Comparison of ENCODE assay signal across 1 cellular context in the genomic region with DNA sequence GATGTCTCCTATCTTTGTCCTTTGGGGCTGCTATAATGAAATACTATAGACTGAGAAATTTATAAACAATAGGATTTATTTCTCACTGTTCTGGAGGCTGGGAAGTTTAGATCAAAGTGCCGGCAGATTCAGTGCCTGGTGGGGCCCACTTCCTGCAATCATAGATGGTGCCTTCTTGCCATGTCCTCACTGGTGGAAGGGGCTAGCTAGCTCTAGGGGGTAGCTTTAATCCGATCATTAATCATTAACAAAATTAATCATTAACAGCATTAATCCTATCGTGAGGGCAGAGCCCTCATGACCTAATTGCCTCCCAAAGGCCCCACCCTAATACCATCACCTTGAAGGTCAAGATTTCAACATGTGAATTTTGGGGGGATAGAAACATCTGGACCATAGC.
TF ChIP-seq lines count a peak whose summit lies in the region.

No MANE protein-coding gene starts in this region.

TF ChIP-seq in HepG2, 621 proteins besides CTCF, POLR2A, EP300 and RAD21 (continued from another document and continues in another):
- TF ChIP-seq HDAC2 (CRISPR knock-in tag; IDR thresholded peaks at IDR 0.05) (no peak), PBX2 (CRISPR knock-in tag; IDR thresholded peaks at IDR 0.05) (no peak), ZNF552 (CRISPR knock-in tag; IDR thresholded peaks at IDR 0.05; ENCODE audit: borderline replicate concordance) (no peak), AGO2 (optimal IDR thresholded peaks at IDR 0.05; ENCODE audit: low read depth, low read length) (no peak), NFE2L2 (IDR thresholded peaks at IDR 0.05; ENCODE audit: low read length) (no peak), SOX6 (IDR thresholded peaks at IDR 0.05) (no peak), SOX6 (CRISPR knock-in tag; IDR thresholded peaks at IDR 0.05) (0 out of 2 replicates have a peak, but pooled peaks have one; percentile 7), ZNF562 (CRISPR knock-in tag; IDR thresholded peaks at IDR 0.05; ENCODE audit: borderline replicate concordance) (no peak), HES4 (CRISPR knock-in tag; IDR thresholded peaks at IDR 0.05; ENCODE audit: borderline replicate concordance) (no peak), ZNF792 (CRISPR knock-in tag; IDR thresholded peaks at IDR 0.05) (no peak), ZNF768 (CRISPR knock-in tag; IDR thresholded peaks at IDR 0.05) (no peak), XRCC5 (optimal IDR thresholded peaks at IDR 0.05; ENCODE audit: low read length) (no peak), SP4 (CRISPR knock-in tag; IDR thresholded peaks at IDR 0.05) (no peak), ISX (CRISPR knock-in tag; conservative IDR thresholded peaks at IDR 0.05) (no peak), ZIK1 (CRISPR knock-in tag; IDR thresholded peaks at IDR 0.05; ENCODE audit: borderline replicate concordance, low read depth) (no peak), ZNF746 (CRISPR knock-in tag; IDR thresholded peaks at IDR 0.05) (no peak), ZNF883 (CRISPR knock-in tag; IDR thresholded peaks at IDR 0.05; ENCODE audit: not compliant biosample characterization) (no peak), ZNF615 (CRISPR knock-in tag; IDR thresholded peaks at IDR 0.05; ENCODE audit: borderline replicate concordance) (no peak), ARNT2 (CRISPR knock-in tag; IDR thresholded peaks at IDR 0.05; ENCODE audit: low read depth) (no peak), FOXA1 (IDR thresholded peaks at IDR 0.05) (no peak), FOXA1 (CRISPR knock-in tag; IDR thresholded peaks at IDR 0.05) (no peak), LCORL (IDR thresholded peaks at IDR 0.05) (no peak), LCORL (CRISPR knock-in tag; IDR thresholded peaks at IDR 0.05) (no peak), ZNF660 (CRISPR knock-in tag; IDR thresholded peaks at IDR 0.05; ENCODE audit: borderline replicate concordance, low read depth) (no peak), ZNF549 (CRISPR knock-in tag; IDR thresholded peaks at IDR 0.05) (no peak), HNF1A (IDR thresholded peaks at IDR 0.05; ENCODE audit: low read depth) (peak; percentile 80), HNF1A (CRISPR knock-in tag; IDR thresholded peaks at IDR 0.05; ENCODE audit: borderline replicate concordance) (peak; percentile 65; the same call in 1 of the 2 replicates), ETV5 (CRISPR knock-in tag; IDR thresholded peaks at IDR 0.05; ENCODE audit: borderline replicate concordance) (peak; percentile 42; the same call in 1 of the 2 replicates), HINFP (CRISPR knock-in tag; IDR thresholded peaks at IDR 0.05; ENCODE audit: low read depth) (no peak), SIX4 (CRISPR knock-in tag; IDR thresholded peaks at IDR 0.05) (no peak), ZNF260 (CRISPR knock-in tag; IDR thresholded peaks at IDR 0.05; ENCODE audit: borderline replicate concordance, low read depth) (no peak), BRCA1 (CRISPR knock-in tag; IDR thresholded peaks at IDR 0.05) (no peak), FOSL1 (CRISPR knock-in tag; IDR thresholded peaks at IDR 0.05; ENCODE audit: borderline replicate concordance) (no peak), IKZF5 (CRISPR knock-in tag; IDR thresholded peaks at IDR 0.05) (no peak), ZNF20 (CRISPR knock-in tag; IDR thresholded peaks at IDR 0.05) (no peak), SMYD3 (CRISPR knock-in tag; IDR thresholded peaks at IDR 0.05) (no peak), ZNF530 (CRISPR knock-in tag; IDR thresholded peaks at IDR 0.05; ENCODE audit: low read depth) (no peak)
- TF ChIP-seq, protein P1, sequence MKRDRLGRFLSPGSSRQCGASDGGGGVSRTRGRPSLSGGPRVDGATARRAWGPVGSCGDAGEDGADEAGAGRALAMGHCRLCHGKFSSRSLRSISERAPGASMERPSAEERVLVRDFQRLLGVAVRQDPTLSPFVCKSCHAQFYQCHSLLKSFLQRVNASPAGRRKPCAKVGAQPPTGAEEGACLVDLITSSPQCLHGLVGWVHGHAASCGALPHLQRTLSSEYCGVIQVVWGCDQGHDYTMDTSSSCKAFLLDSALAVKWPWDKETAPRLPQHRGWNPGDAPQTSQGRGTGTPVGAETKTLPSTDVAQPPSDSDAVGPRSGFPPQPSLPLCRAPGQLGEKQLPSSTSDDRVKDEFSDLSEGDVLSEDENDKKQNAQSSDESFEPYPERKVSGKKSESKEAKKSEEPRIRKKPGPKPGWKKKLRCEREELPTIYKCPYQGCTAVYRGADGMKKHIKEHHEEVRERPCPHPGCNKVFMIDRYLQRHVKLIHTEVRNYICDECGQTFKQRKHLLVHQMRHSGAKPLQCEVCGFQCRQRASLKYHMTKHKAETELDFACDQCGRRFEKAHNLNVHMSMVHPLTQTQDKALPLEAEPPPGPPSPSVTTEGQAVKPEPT (CRISPR knock-in tag; IDR thresholded peaks at IDR 0.05; ENCODE audit: low read depth), result no peak
- TF ChIP-seq, protein P2, sequence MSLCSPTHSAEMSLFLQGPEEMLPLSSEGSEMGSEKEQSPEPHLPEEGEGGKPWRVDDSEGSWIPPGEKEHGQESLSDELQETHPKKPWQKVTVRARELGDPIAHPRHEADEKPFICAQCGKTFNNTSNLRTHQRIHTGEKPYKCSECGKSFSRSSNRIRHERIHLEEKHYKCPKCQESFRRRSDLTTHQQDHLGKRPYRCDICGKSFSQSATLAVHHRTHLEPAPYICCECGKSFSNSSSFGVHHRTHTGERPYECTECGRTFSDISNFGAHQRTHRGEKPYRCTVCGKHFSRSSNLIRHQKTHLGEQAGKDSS (CRISPR knock-in tag; IDR thresholded peaks at IDR 0.05; ENCODE audit: borderline replicate concordance, low read depth), result no peak
- TF ChIP-seq, protein P3, sequence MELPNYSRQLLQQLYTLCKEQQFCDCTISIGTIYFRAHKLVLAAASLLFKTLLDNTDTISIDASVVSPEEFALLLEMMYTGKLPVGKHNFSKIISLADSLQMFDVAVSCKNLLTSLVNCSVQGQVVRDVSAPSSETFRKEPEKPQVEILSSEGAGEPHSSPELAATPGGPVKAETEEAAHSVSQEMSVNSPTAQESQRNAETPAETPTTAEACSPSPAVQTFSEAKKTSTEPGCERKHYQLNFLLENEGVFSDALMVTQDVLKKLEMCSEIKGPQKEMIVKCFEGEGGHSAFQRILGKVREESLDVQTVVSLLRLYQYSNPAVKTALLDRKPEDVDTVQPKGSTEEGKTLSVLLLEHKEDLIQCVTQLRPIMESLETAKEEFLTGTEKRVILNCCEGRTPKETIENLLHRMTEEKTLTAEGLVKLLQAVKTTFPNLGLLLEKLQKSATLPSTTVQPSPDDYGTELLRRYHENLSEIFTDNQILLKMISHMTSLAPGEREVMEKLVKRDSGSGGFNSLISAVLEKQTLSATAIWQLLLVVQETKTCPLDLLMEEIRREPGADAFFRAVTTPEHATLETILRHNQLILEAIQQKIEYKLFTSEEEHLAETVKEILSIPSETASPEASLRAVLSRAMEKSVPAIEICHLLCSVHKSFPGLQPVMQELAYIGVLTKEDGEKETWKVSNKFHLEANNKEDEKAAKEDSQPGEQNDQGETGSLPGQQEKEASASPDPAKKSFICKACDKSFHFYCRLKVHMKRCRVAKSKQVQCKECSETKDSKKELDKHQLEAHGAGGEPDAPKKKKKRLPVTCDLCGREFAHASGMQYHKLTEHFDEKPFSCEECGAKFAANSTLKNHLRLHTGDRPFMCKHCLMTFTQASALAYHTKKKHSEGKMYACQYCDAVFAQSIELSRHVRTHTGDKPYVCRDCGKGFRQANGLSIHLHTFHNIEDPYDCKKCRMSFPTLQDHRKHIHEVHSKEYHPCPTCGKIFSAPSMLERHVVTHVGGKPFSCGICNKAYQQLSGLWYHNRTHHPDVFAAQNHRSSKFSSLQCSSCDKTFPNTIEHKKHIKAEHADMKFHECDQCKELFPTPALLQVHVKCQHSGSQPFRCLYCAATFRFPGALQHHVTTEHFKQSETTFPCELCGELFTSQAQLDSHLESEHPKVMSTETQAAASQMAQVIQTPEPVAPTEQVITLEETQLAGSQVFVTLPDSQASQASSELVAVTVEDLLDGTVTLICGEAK (IDR thresholded peaks at IDR 0.05), result no peak
- TF ChIP-seq, protein P3 (CRISPR knock-in tag; IDR thresholded peaks at IDR 0.05), result no peak
- TF ChIP-seq, protein P4, sequence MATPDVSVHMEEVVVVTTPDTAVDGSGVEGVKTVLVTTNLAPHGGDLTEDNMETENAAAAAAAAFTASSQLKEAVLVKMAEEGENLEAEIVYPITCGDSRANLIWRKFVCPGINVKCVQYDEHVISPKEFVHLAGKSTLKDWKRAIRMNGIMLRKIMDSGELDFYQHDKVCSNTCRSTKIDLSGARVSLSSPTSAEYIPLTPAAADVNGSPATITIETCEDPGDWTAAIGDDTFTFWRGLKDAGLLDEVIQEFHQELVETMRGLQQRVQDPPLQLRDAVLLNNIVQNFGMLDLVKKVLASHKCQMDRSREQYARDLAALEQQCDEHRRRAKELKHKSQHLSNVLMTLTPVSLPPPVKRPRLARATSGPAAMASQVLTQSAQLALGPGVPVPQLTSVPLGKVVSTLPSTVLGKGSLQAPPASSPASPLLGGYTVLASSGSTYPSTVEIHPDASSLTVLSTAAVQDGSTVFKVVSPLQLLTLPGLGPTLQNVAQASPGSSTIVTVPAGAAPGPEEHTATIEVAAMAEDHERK (CRISPR knock-in tag; IDR thresholded peaks at IDR 0.05; ENCODE audit: low read depth), result no peak
